Comparison of ENCODE assay signal across 31 cellular contexts in the genomic region with DNA sequence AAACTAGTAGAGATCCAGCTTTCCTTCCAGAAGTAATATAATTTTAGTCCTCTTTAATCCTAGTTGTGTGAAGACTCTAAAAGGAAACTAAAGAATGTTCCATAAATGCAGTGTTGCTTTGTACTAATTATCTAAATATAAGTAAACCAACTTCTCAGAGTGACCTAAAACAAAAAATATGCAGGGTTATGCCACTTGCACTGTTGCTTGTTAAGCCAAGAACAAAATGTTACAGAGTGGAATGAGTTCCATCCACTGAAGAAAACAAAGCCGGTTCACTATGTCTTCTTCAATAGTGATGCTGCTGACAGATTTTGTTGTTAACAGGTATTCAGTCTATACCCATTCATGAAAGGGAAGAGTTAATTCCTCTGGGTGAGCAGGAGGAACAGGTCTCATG.
DNase-seq lines count a peak whose midpoint lies in the region; ATAC-seq and TF ChIP-seq lines count a peak whose summit lies in the region.
"Had no signal": no experiment of that assay in that cellular context is flagged by ENCODE, and none has a peak within 500 bp of the region (broad histone marks: within the 10 kb centered on the region; RNA-seq: fewer than 3 reads in every experiment).

No MANE protein-coding gene starts in this region.

- no peak overlapping the region for H3K9ac ChIP-seq in fibroblast of lung (ENCODE audit: insufficient read depth, low read length)
- H3K9ac ChIP-seq: KMS-11, parathyroid adenoma had no signal

- POLR2A ChIA-PET in GM10248 (lab: Yijun Ruan, JAX), result no interaction called here

- H3K27me3 ChIP-seq in fibroblast of lung (ENCODE audit: control insufficient read depth, insufficient read depth, low read length), result no peaks in the 10 kb centered on the region
- H3K27me3 ChIP-seq: BE2C had no signal

- no peaks in the 10 kb centered on the region for H3K36me3 ChIP-seq in fibroblast of lung (ENCODE audit: control insufficient read depth, insufficient read depth, low read length)
- H3K36me3 ChIP-seq: adrenal gland, BE2C, breast epithelium had no signal

- no peaks in the 10 kb centered on the region for H3K9me3 ChIP-seq in fibroblast of lung (ENCODE audit: control insufficient read depth, insufficient read depth, low read depth, low read length)
- H3K9me3 ChIP-seq: adrenal gland, BE2C, breast epithelium had no signal

- intact Hi-C loops in lower leg skin (cut with DNase I; ENCODE audit: low total_unique reads), result no loop called here

- H3K4me3 ChIP-seq in fibroblast of lung (replicated peaks in 1 of 4; ENCODE audit: control extremely low read depth in 1 of 4, insufficient read depth in 1 of 4, low read depth in 3 of 4, low read length in 4 of 4) (no peak overlapping the region), lower leg skin (ENCODE audit: low read depth, poor library complexity, severe bottlenecking) (no peak overlapping the region)
- H3K4me3 ChIP-seq: adrenal gland, breast epithelium had no signal

- 73 to 77% methylated on average over 1 of the region's 1 CpG for WGBS in lower leg skin, 2 donors

- H2AFZ ChIP-seq in fibroblast of lung (ENCODE audit: low read length), result no peak overlapping the region
- H2AFZ ChIP-seq: parathyroid adenoma had no signal

- H3K4me1 ChIP-seq in fibroblast of lung (ENCODE audit: control insufficient read depth, extremely low read depth, insufficient read depth, low read length), result peaks cover 6% of the 10 kb centered on the region
- H3K4me1 ChIP-seq: adrenal gland, BE2C, breast epithelium, parathyroid adenoma had no signal

- DNase-seq in AG08395 (ENCODE audit: low spot score) (peak; percentile 5), amniotic epithelial cell (ENCODE audit: low read depth) (peak; percentile 67), fibroblast of lung (ENCODE audit: low read depth in 2 of 2) (peak; percentile 7 to 55), renal cortical epithelial cell (ENCODE audit: low read depth) (peak; percentile 54), GM10248 (ENCODE audit: extremely low spot score) (no peak), lower leg skin (ENCODE audit: low spot score in 2 of 2) (no peak)
- no peak for DNase-seq in activated CD4-positive, alpha-beta T cell treated with anti-CD3 and anti-CD28 coated beads for 48 hours
- DNase-seq: activated CD4-positive, alpha-beta memory T cell treated with anti-CD3 and anti-CD28 coated beads for 36 hours; activated CD8-positive, alpha-beta memory T cell treated with anti-CD3 and anti-CD28 coated beads, Interleukin-2, amount 50 U/mL, for 4 hours; activated naive CD4-positive, alpha-beta T cell treated with Interleukin-2 at 50 U/mL for 16 hours; adrenal gland; BE2C; CD8-positive, alpha-beta T cell; effector CD4-positive, alpha-beta T cell; hypothalamus; left cardiac atrium; mesendoderm; NCI-H1417; NCI-H2081; NCI-H226; right cardiac atrium; SHP77; stimulated activated CD8-positive, alpha-beta memory T cell treated with anti-CD3 and anti-CD28 coated beads, Interleukin-4, amount 100 ng/mL, for 48 hours; T-helper 17 cell had no signal

- H3K27ac ChIP-seq in fibroblast of lung (ENCODE audit: insufficient read depth, low read length), result no peak overlapping the region
- H3K27ac ChIP-seq: breast epithelium, epithelial cell of prostate, KMS-11, parathyroid adenoma had no signal

- TF ChIP-seq POLR2A in lower leg skin (IDR thresholded peaks at IDR 0.05), result no peak

- CTCF ChIA-PET in GM10248 (lab: Yijun Ruan, JAX), result interaction anchor here (1.0 kb wide), 1 partner anchor 17 kb away, joined by 3 read pairs; no protein-coding TSS in a partner anchor

- no peak for ATAC-seq in GM19351 (IDR thresholded peaks at IDR 0.05; ENCODE audit: unreplicated experiment)
- ATAC-seq: activated CD4-positive, CD25-positive, alpha-beta regulatory T cell treated with anti-CD3 and anti-CD28 coated beads, Interleukin-2, amount 50 U/mL, for 24 hours; CD8-positive, alpha-beta T cell; left cardiac atrium; Panc1; right cardiac atrium; T-helper 17 cell had no signal

- no peaks in the 10 kb centered on the region for H3K79me2 ChIP-seq in fibroblast of lung (ENCODE audit: control insufficient read depth, insufficient read depth, low read length)
- H3K79me2 ChIP-seq: parathyroid adenoma had no signal

- H4K20me1 ChIP-seq in fibroblast of lung (ENCODE audit: control insufficient read depth, extremely low read depth, insufficient read depth, low read length), result no peaks in the 10 kb centered on the region

- H3K4me2 ChIP-seq in fibroblast of lung (ENCODE audit: extremely low read depth, insufficient read depth, low read length), result no peak overlapping the region
- H3K4me2 ChIP-seq: KMS-11 had no signal

- TF ChIP-seq CTCF in fibroblast of lung (conservative IDR thresholded peaks at IDR 0.05 in 1 of 2, IDR thresholded peaks at IDR 0.05 in 1 of 2; ENCODE audit: low read depth in 1 of 2, low read length in 2 of 2) (no peak), GM10248 (IDR thresholded peaks at IDR 0.05; ENCODE audit: control extremely low read depth, extremely low read depth, low read depth, missing control alignments) (no peak), lower leg skin (IDR thresholded peaks at IDR 0.05) (no peak)

Comparison
In these comparisons a context has a peak if more than half of its experiments do, and no peak if none do; other contexts are left out.
1. DNase-seq: peak in AG08395 (single experiment), amniotic epithelial cell (single experiment), fibroblast of lung (2 of 2) and renal cortical epithelial cell (single experiment); none in GM10248 (single experiment), activated CD4-positive, alpha-beta T cell treated with anti-CD3 and anti-CD28 coated beads for 48 hours (single experiment) and lower leg skin (0 of 2).